In the genomic region with DNA sequence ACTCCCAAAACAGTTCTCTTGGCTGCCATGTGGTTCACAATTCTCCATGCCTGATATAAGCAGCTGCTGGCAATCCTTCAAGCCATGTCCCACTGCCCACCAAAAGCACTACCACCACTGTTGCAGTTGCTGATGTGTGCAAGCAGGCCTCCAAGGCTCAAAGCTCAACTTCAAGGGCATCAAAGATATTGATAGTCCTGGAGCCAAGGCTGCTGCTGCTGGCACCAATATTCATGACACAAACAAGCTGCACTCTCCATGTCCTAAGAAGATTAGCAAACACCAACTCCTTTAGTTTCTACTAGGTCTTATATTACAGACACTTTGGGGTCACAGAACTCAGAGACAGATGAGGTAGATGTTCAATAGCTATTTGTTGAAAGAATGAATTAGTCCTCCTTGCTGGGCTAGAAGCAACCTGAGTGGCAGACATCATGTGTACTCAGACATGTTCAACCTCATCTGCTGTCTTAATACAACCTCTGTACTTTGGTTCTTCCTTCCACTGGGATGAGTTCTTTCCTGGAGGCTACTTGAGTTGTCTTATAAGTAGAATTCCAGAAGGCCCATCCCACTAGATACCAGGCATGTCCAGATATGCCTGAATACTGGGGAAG, we compare ENCODE assay signal across 1 cellular context.
TF ChIP-seq lines count a peak whose summit lies in the region.

No MANE protein-coding gene starts in this region.

TF ChIP-seq in HepG2, 621 proteins besides CTCF, POLR2A, EP300 and RAD21 (continued from another document and continues in another):
- no peak; the same call in 1 of the 2 replicates for TF ChIP-seq ZNF737 (CRISPR knock-in tag; IDR thresholded peaks at IDR 0.05; ENCODE audit: borderline replicate concordance)
- peak; percentile 27; the same call in 1 of the 2 replicates for TF ChIP-seq ZNF264 (CRISPR knock-in tag; IDR thresholded peaks at IDR 0.05)
- TF ChIP-seq ZNF3 (CRISPR knock-in tag; IDR thresholded peaks at IDR 0.05), result peak; percentile 48; the same call in 1 of the 2 replicates
- TF ChIP-seq FOXJ3 (CRISPR knock-in tag; IDR thresholded peaks at IDR 0.05; ENCODE audit: borderline replicate concordance), result peak; percentile 76; the same call in 1 of the 2 replicates
- no peak for TF ChIP-seq ZNF557 (CRISPR knock-in tag; IDR thresholded peaks at IDR 0.05)
- 0 out of 2 replicates have a peak, but pooled peaks have one; percentile 78 for TF ChIP-seq EHMT2 (IDR thresholded peaks at IDR 0.05; ENCODE audit: borderline replicate concordance, low read depth, low read length)
- TF ChIP-seq, protein P1, sequence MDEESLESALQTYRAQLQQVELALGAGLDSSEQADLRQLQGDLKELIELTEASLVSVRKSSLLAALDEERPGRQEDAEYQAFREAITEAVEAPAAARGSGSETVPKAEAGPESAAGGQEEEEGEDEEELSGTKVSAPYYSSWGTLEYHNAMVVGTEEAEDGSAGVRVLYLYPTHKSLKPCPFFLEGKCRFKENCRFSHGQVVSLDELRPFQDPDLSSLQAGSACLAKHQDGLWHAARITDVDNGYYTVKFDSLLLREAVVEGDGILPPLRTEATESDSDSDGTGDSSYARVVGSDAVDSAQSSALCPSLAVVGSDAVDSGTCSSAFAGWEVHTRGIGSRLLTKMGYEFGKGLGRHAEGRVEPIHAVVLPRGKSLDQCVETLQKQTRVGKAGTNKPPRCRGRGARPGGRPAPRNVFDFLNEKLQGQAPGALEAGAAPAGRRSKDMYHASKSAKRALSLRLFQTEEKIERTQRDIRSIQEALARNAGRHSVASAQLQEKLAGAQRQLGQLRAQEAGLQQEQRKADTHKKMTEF (CRISPR knock-in tag; IDR thresholded peaks at IDR 0.05), result peak; percentile 65
- no peak for TF ChIP-seq SP4 (CRISPR knock-in tag; IDR thresholded peaks at IDR 0.05)
- no peak for TF ChIP-seq ZNF335 (CRISPR knock-in tag; IDR thresholded peaks at IDR 0.05)
- TF ChIP-seq, protein P2, sequence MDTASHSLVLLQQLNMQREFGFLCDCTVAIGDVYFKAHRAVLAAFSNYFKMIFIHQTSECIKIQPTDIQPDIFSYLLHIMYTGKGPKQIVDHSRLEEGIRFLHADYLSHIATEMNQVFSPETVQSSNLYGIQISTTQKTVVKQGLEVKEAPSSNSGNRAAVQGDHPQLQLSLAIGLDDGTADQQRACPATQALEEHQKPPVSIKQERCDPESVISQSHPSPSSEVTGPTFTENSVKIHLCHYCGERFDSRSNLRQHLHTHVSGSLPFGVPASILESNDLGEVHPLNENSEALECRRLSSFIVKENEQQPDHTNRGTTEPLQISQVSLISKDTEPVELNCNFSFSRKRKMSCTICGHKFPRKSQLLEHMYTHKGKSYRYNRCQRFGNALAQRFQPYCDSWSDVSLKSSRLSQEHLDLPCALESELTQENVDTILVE (CRISPR knock-in tag; IDR thresholded peaks at IDR 0.05), result peak; percentile 84
- no peak for TF ChIP-seq HES4 (CRISPR knock-in tag; IDR thresholded peaks at IDR 0.05; ENCODE audit: borderline replicate concordance)
- TF ChIP-seq, protein P3, sequence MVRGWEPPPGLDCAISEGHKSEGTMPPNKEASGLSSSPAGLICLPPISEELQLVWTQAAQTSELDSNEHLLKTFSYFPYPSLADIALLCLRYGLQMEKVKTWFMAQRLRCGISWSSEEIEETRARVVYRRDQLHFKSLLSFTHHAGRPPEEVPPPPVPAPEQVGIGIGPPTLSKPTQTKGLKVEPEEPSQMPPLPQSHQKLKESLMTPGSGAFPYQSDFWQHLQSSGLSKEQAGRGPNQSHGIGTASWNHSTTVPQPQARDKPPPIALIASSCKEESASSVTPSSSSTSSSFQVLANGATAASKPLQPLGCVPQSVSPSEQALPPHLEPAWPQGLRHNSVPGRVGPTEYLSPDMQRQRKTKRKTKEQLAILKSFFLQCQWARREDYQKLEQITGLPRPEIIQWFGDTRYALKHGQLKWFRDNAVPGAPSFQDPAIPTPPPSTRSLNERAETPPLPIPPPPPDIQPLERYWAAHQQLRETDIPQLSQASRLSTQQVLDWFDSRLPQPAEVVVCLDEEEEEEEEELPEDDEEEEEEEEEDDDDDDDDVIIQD (CRISPR knock-in tag; IDR thresholded peaks at IDR 0.05; ENCODE audit: low read depth), result peak; percentile 88; the same call in 1 of the 2 replicates
- peak; percentile 81; the same call in 1 of the 2 replicates for TF ChIP-seq HOXA3 (CRISPR knock-in tag; IDR thresholded peaks at IDR 0.05)
- TF ChIP-seq SOX6 (IDR thresholded peaks at IDR 0.05), result no peak
- peak; percentile 92 for TF ChIP-seq SOX6 (CRISPR knock-in tag; IDR thresholded peaks at IDR 0.05)
- no peak for TF ChIP-seq NR2F6 (IDR thresholded peaks at IDR 0.05)
- peak; percentile 75 for TF ChIP-seq NR2F6 (CRISPR knock-in tag; IDR thresholded peaks at IDR 0.05)
- TF ChIP-seq MIER2 (CRISPR knock-in tag; IDR thresholded peaks at IDR 0.05), result peak; percentile 49; the same call in 1 of the 2 replicates
- TF ChIP-seq ATAD3A (CRISPR knock-in tag; IDR thresholded peaks at IDR 0.05), result no peak
- no peak for TF ChIP-seq ZNF569 (CRISPR knock-in tag; IDR thresholded peaks at IDR 0.05; ENCODE audit: borderline replicate concordance)
- no peak for TF ChIP-seq ZNF207 (IDR thresholded peaks at IDR 0.05; ENCODE audit: borderline replicate concordance)
- peak; percentile 77; the same call in 1 of the 2 replicates for TF ChIP-seq ERF (CRISPR knock-in tag; IDR thresholded peaks at IDR 0.05)
- TF ChIP-seq, protein P4, sequence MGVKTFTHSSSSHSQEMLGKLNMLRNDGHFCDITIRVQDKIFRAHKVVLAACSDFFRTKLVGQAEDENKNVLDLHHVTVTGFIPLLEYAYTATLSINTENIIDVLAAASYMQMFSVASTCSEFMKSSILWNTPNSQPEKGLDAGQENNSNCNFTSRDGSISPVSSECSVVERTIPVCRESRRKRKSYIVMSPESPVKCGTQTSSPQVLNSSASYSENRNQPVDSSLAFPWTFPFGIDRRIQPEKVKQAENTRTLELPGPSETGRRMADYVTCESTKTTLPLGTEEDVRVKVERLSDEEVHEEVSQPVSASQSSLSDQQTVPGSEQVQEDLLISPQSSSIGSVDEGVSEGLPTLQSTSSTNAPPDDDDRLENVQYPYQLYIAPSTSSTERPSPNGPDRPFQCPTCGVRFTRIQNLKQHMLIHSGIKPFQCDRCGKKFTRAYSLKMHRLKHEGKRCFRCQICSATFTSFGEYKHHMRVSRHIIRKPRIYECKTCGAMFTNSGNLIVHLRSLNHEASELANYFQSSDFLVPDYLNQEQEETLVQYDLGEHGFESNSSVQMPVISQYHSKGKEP (CRISPR knock-in tag; IDR thresholded peaks at IDR 0.05), result no peak
- TF ChIP-seq MYNN (CRISPR knock-in tag; IDR thresholded peaks at IDR 0.05; ENCODE audit: low read depth), result no peak
- TF ChIP-seq, protein P5, sequence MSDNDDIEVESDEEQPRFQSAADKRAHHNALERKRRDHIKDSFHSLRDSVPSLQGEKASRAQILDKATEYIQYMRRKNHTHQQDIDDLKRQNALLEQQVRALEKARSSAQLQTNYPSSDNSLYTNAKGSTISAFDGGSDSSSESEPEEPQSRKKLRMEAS (IDR thresholded peaks at IDR 0.05), result peak; percentile 80
- TF ChIP-seq KDM5A (IDR thresholded peaks at IDR 0.05; ENCODE audit: borderline replicate concordance, low read length), result no peak
- TF ChIP-seq TMF1 (CRISPR knock-in tag; IDR thresholded peaks at IDR 0.05; ENCODE audit: low read depth), result no peak
- peak; percentile 93 for TF ChIP-seq BCL6 (CRISPR knock-in tag; IDR thresholded peaks at IDR 0.05)
- TF ChIP-seq TARDBP (CRISPR knock-in tag; IDR thresholded peaks at IDR 0.05), result peak; percentile 83; the same call in 1 of the 2 replicates
- TF ChIP-seq NFYB (CRISPR knock-in tag; IDR thresholded peaks at IDR 0.05), result no peak
- no peak for TF ChIP-seq ZNF326 (CRISPR knock-in tag; IDR thresholded peaks at IDR 0.05; ENCODE audit: borderline replicate concordance)
- TF ChIP-seq RFX3 (CRISPR knock-in tag; IDR thresholded peaks at IDR 0.05), result no peak
- TF ChIP-seq KAT7 (CRISPR knock-in tag; IDR thresholded peaks at IDR 0.05; ENCODE audit: borderline replicate concordance), result peak; percentile 87
- TF ChIP-seq, protein P6, sequence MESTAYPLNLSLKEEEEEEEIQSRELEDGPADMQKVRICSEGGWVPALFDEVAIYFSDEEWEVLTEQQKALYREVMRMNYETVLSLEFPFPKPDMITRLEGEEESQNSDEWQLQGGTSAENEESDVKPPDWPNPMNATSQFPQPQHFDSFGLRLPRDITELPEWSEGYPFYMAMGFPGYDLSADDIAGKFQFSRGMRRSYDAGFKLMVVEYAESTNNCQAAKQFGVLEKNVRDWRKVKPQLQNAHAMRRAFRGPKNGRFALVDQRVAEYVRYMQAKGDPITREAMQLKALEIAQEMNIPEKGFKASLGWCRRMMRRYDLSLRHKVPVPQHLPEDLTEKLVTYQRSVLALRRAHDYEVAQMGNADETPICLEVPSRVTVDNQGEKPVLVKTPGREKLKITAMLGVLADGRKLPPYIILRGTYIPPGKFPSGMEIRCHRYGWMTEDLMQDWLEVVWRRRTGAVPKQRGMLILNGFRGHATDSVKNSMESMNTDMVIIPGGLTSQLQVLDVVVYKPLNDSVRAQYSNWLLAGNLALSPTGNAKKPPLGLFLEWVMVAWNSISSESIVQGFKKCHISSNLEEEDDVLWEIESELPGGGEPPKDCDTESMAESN (CRISPR knock-in tag; conservative IDR thresholded peaks at IDR 0.05), result 0 out of 2 replicates have a peak, but pooled peaks have one; percentile 42
- TF ChIP-seq NFIB (CRISPR knock-in tag; IDR thresholded peaks at IDR 0.05; ENCODE audit: borderline replicate concordance), result no peak
- no peak for TF ChIP-seq ZNF615 (CRISPR knock-in tag; IDR thresholded peaks at IDR 0.05; ENCODE audit: borderline replicate concordance)
- no peak for TF ChIP-seq SETDB1 (CRISPR knock-in tag; IDR thresholded peaks at IDR 0.05; ENCODE audit: borderline replicate concordance)
- peak; percentile 68 for TF ChIP-seq PPARG (CRISPR knock-in tag; conservative IDR thresholded peaks at IDR 0.05)
- 0 out of 2 replicates have a peak, but pooled peaks have one; percentile 65 for TF ChIP-seq MXD4 (CRISPR knock-in tag; IDR thresholded peaks at IDR 0.05)
- TF ChIP-seq, protein P7, sequence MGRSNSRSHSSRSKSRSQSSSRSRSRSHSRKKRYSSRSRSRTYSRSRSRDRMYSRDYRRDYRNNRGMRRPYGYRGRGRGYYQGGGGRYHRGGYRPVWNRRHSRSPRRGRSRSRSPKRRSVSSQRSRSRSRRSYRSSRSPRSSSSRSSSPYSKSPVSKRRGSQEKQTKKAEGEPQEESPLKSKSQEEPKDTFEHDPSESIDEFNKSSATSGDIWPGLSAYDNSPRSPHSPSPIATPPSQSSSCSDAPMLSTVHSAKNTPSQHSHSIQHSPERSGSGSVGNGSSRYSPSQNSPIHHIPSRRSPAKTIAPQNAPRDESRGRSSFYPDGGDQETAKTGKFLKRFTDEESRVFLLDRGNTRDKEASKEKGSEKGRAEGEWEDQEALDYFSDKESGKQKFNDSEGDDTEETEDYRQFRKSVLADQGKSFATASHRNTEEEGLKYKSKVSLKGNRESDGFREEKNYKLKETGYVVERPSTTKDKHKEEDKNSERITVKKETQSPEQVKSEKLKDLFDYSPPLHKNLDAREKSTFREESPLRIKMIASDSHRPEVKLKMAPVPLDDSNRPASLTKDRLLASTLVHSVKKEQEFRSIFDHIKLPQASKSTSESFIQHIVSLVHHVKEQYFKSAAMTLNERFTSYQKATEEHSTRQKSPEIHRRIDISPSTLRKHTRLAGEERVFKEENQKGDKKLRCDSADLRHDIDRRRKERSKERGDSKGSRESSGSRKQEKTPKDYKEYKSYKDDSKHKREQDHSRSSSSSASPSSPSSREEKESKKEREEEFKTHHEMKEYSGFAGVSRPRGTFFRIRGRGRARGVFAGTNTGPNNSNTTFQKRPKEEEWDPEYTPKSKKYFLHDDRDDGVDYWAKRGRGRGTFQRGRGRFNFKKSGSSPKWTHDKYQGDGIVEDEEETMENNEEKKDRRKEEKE (IDR thresholded peaks at IDR 0.05), result no peak
- no peak for TF ChIP-seq ZNF703 (CRISPR knock-in tag; IDR thresholded peaks at IDR 0.05; ENCODE audit: borderline replicate concordance)
- TF ChIP-seq, protein P8, sequence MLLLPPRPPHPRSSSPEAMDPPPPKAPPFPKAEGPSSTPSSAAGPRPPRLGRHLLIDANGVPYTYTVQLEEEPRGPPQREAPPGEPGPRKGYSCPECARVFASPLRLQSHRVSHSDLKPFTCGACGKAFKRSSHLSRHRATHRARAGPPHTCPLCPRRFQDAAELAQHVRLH (CRISPR knock-in tag; IDR thresholded peaks at IDR 0.05; ENCODE audit: borderline replicate concordance, low read depth), result peak; percentile 91; the same call in 1 of the 2 replicates
- no peak for TF ChIP-seq ZNF24 (IDR thresholded peaks at IDR 0.05)
- no peak for TF ChIP-seq ZNF296 (CRISPR knock-in tag; conservative IDR thresholded peaks at IDR 0.05)
- 0 out of 2 replicates have a peak, but pooled peaks have one; percentile 23 for TF ChIP-seq PHF20 (CRISPR knock-in tag; IDR thresholded peaks at IDR 0.05)
- peak; percentile 67; the same call in 1 of the 2 replicates for TF ChIP-seq RCOR2 (CRISPR knock-in tag; IDR thresholded peaks at IDR 0.05)
- peak; percentile 67 for TF ChIP-seq KAT8 (CRISPR knock-in tag; IDR thresholded peaks at IDR 0.05)
- TF ChIP-seq, protein P9, sequence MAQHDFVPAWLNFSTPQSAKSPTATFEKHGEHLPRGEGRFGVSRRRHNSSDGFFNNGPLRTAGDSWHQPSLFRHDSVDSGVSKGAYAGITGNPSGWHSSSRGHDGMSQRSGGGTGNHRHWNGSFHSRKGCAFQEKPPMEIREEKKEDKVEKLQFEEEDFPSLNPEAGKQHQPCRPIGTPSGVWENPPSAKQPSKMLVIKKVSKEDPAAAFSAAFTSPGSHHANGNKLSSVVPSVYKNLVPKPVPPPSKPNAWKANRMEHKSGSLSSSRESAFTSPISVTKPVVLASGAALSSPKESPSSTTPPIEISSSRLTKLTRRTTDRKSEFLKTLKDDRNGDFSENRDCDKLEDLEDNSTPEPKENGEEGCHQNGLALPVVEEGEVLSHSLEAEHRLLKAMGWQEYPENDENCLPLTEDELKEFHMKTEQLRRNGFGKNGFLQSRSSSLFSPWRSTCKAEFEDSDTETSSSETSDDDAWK (CRISPR knock-in tag; IDR thresholded peaks at IDR 0.05), result no peak
- peak; percentile 99 for TF ChIP-seq HNF4A (CRISPR knock-in tag; IDR thresholded peaks at IDR 0.05)
- peak; percentile 69; the same call in 1 of the 2 replicates for TF ChIP-seq CBFB (CRISPR knock-in tag; IDR thresholded peaks at IDR 0.05)
- peak; percentile 84 for TF ChIP-seq POGZ (CRISPR knock-in tag; IDR thresholded peaks at IDR 0.05)
- peak; percentile 91 for TF ChIP-seq MED1 (CRISPR knock-in tag; IDR thresholded peaks at IDR 0.05)
- no peak for TF ChIP-seq ZNF720 (CRISPR knock-in tag; IDR thresholded peaks at IDR 0.05)
- TF ChIP-seq ARNT (IDR thresholded peaks at IDR 0.05), result no peak
- TF ChIP-seq FOSL1 (CRISPR knock-in tag; IDR thresholded peaks at IDR 0.05; ENCODE audit: borderline replicate concordance), result no peak
- TF ChIP-seq XRCC5 (optimal IDR thresholded peaks at IDR 0.05; ENCODE audit: low read length), result peak; percentile 20
- TF ChIP-seq MTF2 (CRISPR knock-in tag; IDR thresholded peaks at IDR 0.05; ENCODE audit: borderline replicate concordance), result no peak
- peak; percentile 24; the same call in 1 of the 2 replicates for TF ChIP-seq MIER3 (CRISPR knock-in tag; IDR thresholded peaks at IDR 0.05; ENCODE audit: borderline replicate concordance)
- TF ChIP-seq, protein P10, sequence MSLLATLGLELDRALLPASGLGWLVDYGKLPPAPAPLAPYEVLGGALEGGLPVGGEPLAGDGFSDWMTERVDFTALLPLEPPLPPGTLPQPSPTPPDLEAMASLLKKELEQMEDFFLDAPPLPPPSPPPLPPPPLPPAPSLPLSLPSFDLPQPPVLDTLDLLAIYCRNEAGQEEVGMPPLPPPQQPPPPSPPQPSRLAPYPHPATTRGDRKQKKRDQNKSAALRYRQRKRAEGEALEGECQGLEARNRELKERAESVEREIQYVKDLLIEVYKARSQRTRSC (CRISPR knock-in tag; IDR thresholded peaks at IDR 0.05; ENCODE audit: low read depth), result no peak
